ENCODE assay signal across 14 cellular contexts in the genomic region with DNA sequence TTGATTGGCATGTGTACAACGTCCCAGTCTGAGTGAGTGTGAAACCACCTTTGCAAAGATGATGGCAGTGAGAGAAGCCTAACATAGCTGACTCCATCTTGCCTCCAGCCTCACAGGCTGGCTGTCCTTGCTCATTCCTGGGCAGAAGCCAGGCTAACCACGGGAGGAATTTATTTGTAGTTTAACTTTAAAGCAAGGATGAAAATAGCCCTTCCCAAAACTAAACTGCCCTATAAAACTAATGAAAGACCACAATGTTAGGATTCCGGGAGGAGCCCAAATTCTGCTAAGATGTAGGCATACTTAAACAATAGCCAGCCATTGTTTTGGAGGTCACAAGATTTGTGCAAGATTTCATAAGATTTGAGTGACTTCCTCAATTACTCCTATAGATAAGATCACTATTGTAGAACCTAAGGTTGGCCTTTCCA.
"Had no signal": no experiment of that assay in that cellular context is flagged by ENCODE, and none has a peak within 500 bp of the region (broad histone marks: within the 10 kb centered on the region; RNA-seq: fewer than 3 reads in every experiment).

No MANE protein-coding gene starts in this region.

- H3K4me3 ChIP-seq: colonic mucosa, gastrocnemius medialis, heart right ventricle, sigmoid colon, upper lobe of left lung had no signal

- ATAC-seq: activated T-cell treated with anti-CD3 and anti-CD28 coated beads, Interleukin-2, amount 50 U/mL, for 72 hours; gastrocnemius medialis; heart right ventricle had no signal

- H3K9me3 ChIP-seq: colonic mucosa, gastrocnemius medialis, heart right ventricle, sigmoid colon, upper lobe of left lung had no signal

- DNase-seq: activated CD4-positive, alpha-beta memory T cell treated with anti-CD3 and anti-CD28 coated beads for 36 hours; activated CD4-positive, alpha-beta T cell treated with anti-CD3 and anti-CD28 coated beads for 1 hour; activated gamma-delta T cell treated with Interleukin-2 at 50 U/mL for 16 hours; activated naive CD8-positive, alpha-beta T cell treated with anti-CD3 and anti-CD28 coated beads for 36 hours; activated T-cell treated with anti-CD3 and anti-CD28 coated beads, Interleukin-2, amount 50 U/mL, for 72 hours; anterior cingulate cortex; colonic mucosa; gastrocnemius medialis; heart right ventricle; sigmoid colon; stimulated activated CD4-positive, alpha-beta T cell treated with anti-CD3 and anti-CD28 coated beads, Interleukin-12 subunit alpha, Interleukin-12 subunit beta, amount 100 ng/mL, for 4 hours; stimulated activated naive CD4-positive, alpha-beta T cell treated with Interleukin-2 at 50 U/mL for 16 hours; T-helper 9 cell; upper lobe of left lung had no signal

- H3K4me1 ChIP-seq: colonic mucosa, gastrocnemius medialis, heart right ventricle, sigmoid colon, upper lobe of left lung had no signal

- H3K36me3 ChIP-seq: colonic mucosa, gastrocnemius medialis, heart right ventricle, sigmoid colon, upper lobe of left lung had no signal

- H3K27me3 ChIP-seq: colonic mucosa, upper lobe of left lung had no signal

- H3K27ac ChIP-seq: colonic mucosa, gastrocnemius medialis, heart right ventricle, sigmoid colon, upper lobe of left lung had no signal
